1 cellular context compared by ENCODE assay signal in genomic region chr22:26436903-26437515, GRCh38.
TF ChIP-seq lines count a peak whose summit lies in the region.

No MANE protein-coding gene starts in this region.

TF ChIP-seq in neural cell, 6 proteins besides CTCF, POLR2A, EP300 and RAD21:
- TF ChIP-seq EZH2 (IDR thresholded peaks at IDR 0.05; ENCODE audit: borderline replicate concordance, insufficient read depth, low read length, poor library complexity, severe bottlenecking) = no peak
- TF ChIP-seq TAF1 (IDR thresholded peaks at IDR 0.05; ENCODE audit: low read depth) = no peak
- no peak for TF ChIP-seq SMC3 (conservative IDR thresholded peaks at IDR 0.05; ENCODE audit: poor library complexity)
- no peak for TF ChIP-seq POLR2AphosphoS5 (IDR thresholded peaks at IDR 0.05)
- no peak for TF ChIP-seq MXI1 (conservative IDR thresholded peaks at IDR 0.05; ENCODE audit: poor library complexity, severe bottlenecking)
- TF ChIP-seq REST (IDR thresholded peaks at IDR 0.05; ENCODE audit: borderline replicate concordance) = no peak
